In the genomic region with DNA sequence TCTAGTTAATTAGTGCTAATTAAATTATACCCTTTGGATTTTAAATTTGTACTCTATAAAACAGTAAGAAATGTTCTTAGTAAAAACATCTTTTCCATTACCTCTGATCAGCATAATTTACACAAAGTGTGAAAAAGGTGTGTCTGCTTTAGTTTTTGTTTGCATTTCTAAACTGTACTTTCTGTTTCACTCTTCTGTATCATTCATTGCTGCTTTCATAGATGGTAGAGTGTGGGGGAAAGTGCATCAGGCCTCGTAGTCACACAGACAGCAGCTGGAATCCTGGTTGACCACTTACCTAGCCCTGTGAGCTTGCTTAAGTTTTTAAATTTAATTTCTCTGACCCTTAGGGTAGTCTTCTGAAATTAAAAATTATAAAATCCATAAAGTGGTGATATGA, we compare ENCODE assay signal across 12 cellular contexts.
A peak's percentile ranks its signal among the peaks of the same experiment; 100 is the strongest.
DNase-seq lines count a peak whose midpoint lies in the region; ATAC-seq, FAIRE-seq and TF ChIP-seq lines count a peak whose summit lies in the region.
"Had no signal": no experiment of that assay in that cellular context is flagged by ENCODE, and none has a peak within 500 bp of the region (broad histone marks: within the 10 kb centered on the region; RNA-seq: fewer than 3 reads in every experiment).

No MANE protein-coding gene starts in this region.

- H3K27me3 ChIP-seq in GM12878 (replicated peaks in 1 of 2; ENCODE audit: control insufficient read depth in 2 of 2, insufficient read depth in 2 of 2, low read length in 1 of 2) (no peaks in the 10 kb centered on the region), HepG2 (ENCODE audit: control insufficient read depth in 1 of 2, insufficient read depth in 2 of 2, low read length in 2 of 2) (no peaks in the 10 kb centered on the region)
- H3K27me3 ChIP-seq: BLaER1 treated with 17β-estradiol and CSF1 and Interleukin-3, amounts not matched to agents 10 nM and 100 nM; brain microvascular endothelial cell had no signal

- H3K4me1 Mint-ChIP-seq in activated CD8-positive, alpha-beta T cell treated with anti-CD3 and anti-CD28 coated beads for 36 hours (ENCODE audit: low read depth), result no peaks in the 10 kb centered on the region
- H3K4me1 Mint-ChIP-seq in activated CD4-positive, alpha-beta T cell treated with anti-CD3 and anti-CD28 coated beads for 36 hours, result no peaks in the 10 kb centered on the region

- TF ChIP-seq CTCF in GM12878 (IDR thresholded peaks at IDR 0.05 in 2 of 3, conservative IDR thresholded peaks at IDR 0.05 in 1 of 3; ENCODE audit: control insufficient read depth in 2 of 3, extremely low read depth in 1 of 3, insufficient read depth in 1 of 3, low read depth in 3 of 3, low read length in 3 of 3) (no peak), HepG2 (CRISPR knock-in tag; IDR thresholded peaks at IDR 0.05) (no peak)
- no peak for TF ChIP-seq CTCF in activated CD8-positive, alpha-beta T cell treated with anti-CD3 and anti-CD28 coated beads for 36 hours (IDR thresholded peaks at IDR 0.05)

- no peak overlapping the region for H3K4me3 Mint-ChIP-seq in activated CD8-positive, alpha-beta T cell treated with anti-CD3 and anti-CD28 coated beads for 36 hours
- no peak overlapping the region for H3K4me3 Mint-ChIP-seq in activated CD4-positive, alpha-beta T cell treated with anti-CD3 and anti-CD28 coated beads for 36 hours

- RAD21 ChIA-PET in GM12878 (lab: Charles Lee; ENCODE audit: unreplicated experiment), result no interaction called here

- SMC1A ChIA-PET in GM12878 (lab: Charles Lee; ENCODE audit: uncharacterized antibody, unreplicated experiment), result no interaction called here

- no peak overlapping the region for H3K9ac ChIP-seq in GM12878 (ENCODE audit: control insufficient read depth, insufficient read depth, low read length)
- no peak overlapping the region for H3K9ac ChIP-seq in HepG2 (ENCODE audit: insufficient read depth, low read depth, low read length)
- H3K9ac ChIP-seq: BLaER1 treated with 17β-estradiol and CSF1 and Interleukin-3, amounts not matched to agents 10 nM and 100 nM had no signal

- H3K36me3 Mint-ChIP-seq in activated CD8-positive, alpha-beta T cell treated with anti-CD3 and anti-CD28 coated beads for 36 hours (ENCODE audit: low read depth), result no peaks in the 10 kb centered on the region
- no peaks in the 10 kb centered on the region for H3K36me3 Mint-ChIP-seq in activated CD4-positive, alpha-beta T cell treated with anti-CD3 and anti-CD28 coated beads for 36 hours (ENCODE audit: low read depth)

- H3K4me1 ChIP-seq in GM12878 (ENCODE audit: control insufficient read depth, insufficient read depth, low read length), result no peaks in the 10 kb centered on the region
- H3K4me1 ChIP-seq in HepG2 (ENCODE audit: insufficient read depth, low read length), result no peaks in the 10 kb centered on the region

- H3K9me3 Mint-ChIP-seq in activated CD8-positive, alpha-beta T cell treated with anti-CD3 and anti-CD28 coated beads for 36 hours, result peaks cover 3% of the 10 kb centered on the region
- no peaks in the 10 kb centered on the region for H3K9me3 Mint-ChIP-seq in activated CD4-positive, alpha-beta T cell treated with anti-CD3 and anti-CD28 coated beads for 36 hours (ENCODE audit: low read depth)

- POLR2A ChIA-PET in GM12878 (lab: Charles Lee), result no interaction called here
- POLR2A ChIA-PET in activated CD8-positive, alpha-beta T cell treated with anti-CD3 and anti-CD28 coated beads for 36 hours (lab: Charles Lee), result no interaction called here
- POLR2A ChIA-PET in HepG2 (lab: Yijun Ruan, JAX), result no interaction called here
- POLR2A ChIA-PET in activated CD4-positive, alpha-beta T cell treated with anti-CD3 and anti-CD28 coated beads for 36 hours (lab: Charles Lee), result no interaction called here

- H3K27me3 Mint-ChIP-seq in activated CD8-positive, alpha-beta T cell treated with anti-CD3 and anti-CD28 coated beads for 36 hours, result peaks cover 1% of the 10 kb centered on the region
- peaks cover 5% of the 10 kb centered on the region for H3K27me3 Mint-ChIP-seq in activated CD4-positive, alpha-beta T cell treated with anti-CD3 and anti-CD28 coated beads for 36 hours

- H3K79me2 ChIP-seq in GM12878 (ENCODE audit: control insufficient read depth, insufficient read depth, low read length), result no peaks in the 10 kb centered on the region
- H3K79me2 ChIP-seq in HepG2 (ENCODE audit: insufficient read depth, low read length), result no peaks in the 10 kb centered on the region

- H3K36me3 ChIP-seq in GM12878 (ENCODE audit: control insufficient read depth in 2 of 2, insufficient read depth in 2 of 2, low read length in 1 of 2) (no peaks in the 10 kb centered on the region), HepG2 (replicated peaks in 1 of 2; ENCODE audit: control insufficient read depth in 1 of 2, insufficient read depth in 2 of 2, low read length in 2 of 2) (no peaks in the 10 kb centered on the region)
- H3K36me3 ChIP-seq: BLaER1 treated with 17β-estradiol and CSF1 and Interleukin-3, amounts not matched to agents 10 nM and 100 nM; brain microvascular endothelial cell had no signal

- FAIRE-seq in GM12878 (lab: Jason Lieb, UNC), result no peak
- FAIRE-seq in HepG2 (lab: Jason Lieb, UNC), result no peak
- FAIRE-seq: endothelial cell of umbilical vein had no signal

- WGBS in GM12878 (ENCODE audit: insufficient coverage, insufficient replicate concordance, low lambda C conversion rate, missing lambda C conversion rate), result 44% methylated on average over 1 of the region's 1 CpG
- WGBS in HepG2 (ENCODE audit: low lambda C conversion rate), result 4% methylated on average over 1 of the region's 1 CpG

- no peak for TF ChIP-seq EP300 in GM12878 (IDR thresholded peaks at IDR 0.05; ENCODE audit: borderline replicate concordance in 1 of 2, control insufficient read depth in 1 of 2, low read depth in 2 of 2, low read length in 2 of 2)
- no peak for TF ChIP-seq EP300 in HepG2 (IDR thresholded peaks at IDR 0.05; ENCODE audit: low read depth in 2 of 2, low read length in 2 of 2)
- no peak for TF ChIP-seq EP300 in HepG2 (CRISPR knock-in tag; IDR thresholded peaks at IDR 0.05; ENCODE audit: borderline replicate concordance)

- intact Hi-C loops in GM12878 (cut with micrococcal nuclease; ENCODE audit: unreplicated experiment) (no loop called here), HepG2 (cut with micrococcal nuclease; ENCODE audit: unreplicated experiment) (no loop called here)
- intact Hi-C loops in activated CD8-positive, alpha-beta T cell treated with anti-CD3 and anti-CD28 coated beads for 36 hours (cut with micrococcal nuclease), result no loop called here
- intact Hi-C loops in activated CD4-positive, alpha-beta T cell treated with anti-CD3 and anti-CD28 coated beads for 36 hours (cut with DNase I, micrococcal nuclease), result no loop called here

- DNase-seq in GM12878 (ENCODE audit: low read depth, low spot score), result no peak
- no peak for DNase-seq in activated CD8-positive, alpha-beta T cell treated with anti-CD3 and anti-CD28 coated beads for 36 hours
- DNase-seq in NCI-H2196 treated with DMSO at 0.1 percent for 48 hours (lab: John Stamatoyannopoulos, UW; ENCODE audit: unreplicated experiment), result no peak
- no peak for DNase-seq in HepG2 (ENCODE audit: low spot score)
- no peak for DNase-seq in activated CD4-positive, alpha-beta T cell treated with anti-CD3 and anti-CD28 coated beads for 36 hours
- DNase-seq: brain microvascular endothelial cell, substantia nigra had no signal

- no peak for TF ChIP-seq RAD21 in GM12878 (IDR thresholded peaks at IDR 0.05; ENCODE audit: insufficient read depth, low read depth, low read length)
- no peak for TF ChIP-seq RAD21 in HepG2 (CRISPR knock-in tag; IDR thresholded peaks at IDR 0.05)

- H3K9me3 ChIP-seq in GM12878 (replicated peaks; ENCODE audit: control insufficient read depth, insufficient read depth, low read length) (no peaks in the 10 kb centered on the region), HepG2 (ENCODE audit: low read length) (no peaks in the 10 kb centered on the region)
- H3K9me3 ChIP-seq: BLaER1 treated with 17β-estradiol and CSF1 and Interleukin-3, amounts not matched to agents 10 nM and 100 nM had no signal

- H2AFZ ChIP-seq in GM12878 (ENCODE audit: control insufficient read depth, low read depth, low read length) (no peak overlapping the region), HepG2 (ENCODE audit: low read length) (no peak overlapping the region)

- TF ChIP-seq POLR2A in GM12878 (IDR thresholded peaks at IDR 0.05; ENCODE audit: low read depth, low read length) (no peak), HepG2 (IDR thresholded peaks at IDR 0.05; ENCODE audit: insufficient read depth in 1 of 2, low read depth in 2 of 2, low read length in 2 of 2) (no peak)

- H4K20me1 ChIP-seq in GM12878 (ENCODE audit: control insufficient read depth, insufficient read depth) (no peaks in the 10 kb centered on the region), HepG2 (ENCODE audit: insufficient read depth, low read length) (no peaks in the 10 kb centered on the region)
- H4K20me1 ChIP-seq: BLaER1 treated with 17β-estradiol and CSF1 and Interleukin-3, amounts not matched to agents 10 nM and 100 nM had no signal

- H3K4me2 ChIP-seq in GM12878 (ENCODE audit: control insufficient read depth, insufficient read depth) (no peak overlapping the region), HepG2 (ENCODE audit: low read depth, low read length) (no peak overlapping the region)
- H3K4me2 ChIP-seq: BLaER1 treated with 17β-estradiol and CSF1 and Interleukin-3, amounts not matched to agents 10 nM and 100 nM had no signal

- H3K4me3 ChIP-seq in GM12878 (no peak overlapping the region), HepG2 (replicated peaks in 1 of 3; ENCODE audit: insufficient read depth in 1 of 3, low read depth in 2 of 3, low read length in 3 of 3) (no peak overlapping the region)
- H3K4me3 ChIP-seq: BLaER1 treated with 17β-estradiol and CSF1 and Interleukin-3, amounts not matched to agents 10 nM and 100 nM had no signal

- in situ Hi-C loops in GM12878 (cut with MboI), result no loop called here
- in situ Hi-C loops in HepG2 (cut with HindIII; ENCODE audit: extremely low pct_ligation_motif_present, low pct_unique_long_range_greater_than_20kb), result no loop called here

- no peak overlapping the region for H3K27ac ChIP-seq in GM12878 (ENCODE audit: control insufficient read depth, insufficient read depth)
- no peak overlapping the region for H3K27ac ChIP-seq in HepG2 (ENCODE audit: extremely low read length, insufficient read depth, low read length)
- H3K27ac ChIP-seq: BLaER1 treated with 17β-estradiol and CSF1 and Interleukin-3, amounts not matched to agents 10 nM and 100 nM; brain microvascular endothelial cell had no signal

- BruUV-seq in GM12878 (replicated peaks; lab: Mats Ljungman, UMichigan) (no TSS peak), HepG2 (replicated peaks; lab: Mats Ljungman, UMichigan) (no TSS peak)

- CTCF ChIA-PET in GM12878 (lab: Yijun Ruan, JAX), result no interaction called here
- CTCF ChIA-PET in activated CD8-positive, alpha-beta T cell treated with anti-CD3 and anti-CD28 coated beads for 36 hours (lab: Charles Lee), result no interaction called here
- CTCF ChIA-PET in HepG2 (lab: Yijun Ruan, JAX; ENCODE audit: low intra/inter-chr PET ratio, low total read pairs), result no interaction called here
- CTCF ChIA-PET in activated CD4-positive, alpha-beta T cell treated with anti-CD3 and anti-CD28 coated beads for 36 hours (lab: Charles Lee), result no interaction called here

- H3K27ac Mint-ChIP-seq in activated CD8-positive, alpha-beta T cell treated with anti-CD3 and anti-CD28 coated beads for 36 hours, result no peak overlapping the region
- H3K27ac Mint-ChIP-seq in activated CD4-positive, alpha-beta T cell treated with anti-CD3 and anti-CD28 coated beads for 36 hours, result no peak overlapping the region

- ATAC-seq in GM18870 (IDR thresholded peaks at IDR 0.05; ENCODE audit: unreplicated experiment) (peak; percentile 94), GM21619 (IDR thresholded peaks at IDR 0.05; ENCODE audit: unreplicated experiment) (peak; percentile 81), HG03139 (IDR thresholded peaks at IDR 0.05; ENCODE audit: unreplicated experiment) (peak; percentile 68), GM12878 (peak; percentile 78), HepG2 (no peak)
- no peak for ATAC-seq in activated CD8-positive, alpha-beta T cell treated with anti-CD3 and anti-CD28 coated beads for 36 hours
- ATAC-seq in activated CD4-positive, alpha-beta T cell treated with anti-CD3 and anti-CD28 coated beads for 36 hours, result no peak

Comparison
In these comparisons a context has a peak if more than half of its experiments do, and no peak if none do; other contexts are left out.
1. ATAC-seq: peak in GM18870 (single experiment), GM21619 (single experiment), HG03139 (single experiment) and GM12878 (single experiment); none in activated CD8-positive, alpha-beta T cell treated with anti-CD3 and anti-CD28 coated beads for 36 hours (single experiment), HepG2 (single experiment) and activated CD4-positive, alpha-beta T cell treated with anti-CD3 and anti-CD28 coated beads for 36 hours (single experiment).